ENCODE assay signal across 9 cellular contexts in the genomic region with DNA sequence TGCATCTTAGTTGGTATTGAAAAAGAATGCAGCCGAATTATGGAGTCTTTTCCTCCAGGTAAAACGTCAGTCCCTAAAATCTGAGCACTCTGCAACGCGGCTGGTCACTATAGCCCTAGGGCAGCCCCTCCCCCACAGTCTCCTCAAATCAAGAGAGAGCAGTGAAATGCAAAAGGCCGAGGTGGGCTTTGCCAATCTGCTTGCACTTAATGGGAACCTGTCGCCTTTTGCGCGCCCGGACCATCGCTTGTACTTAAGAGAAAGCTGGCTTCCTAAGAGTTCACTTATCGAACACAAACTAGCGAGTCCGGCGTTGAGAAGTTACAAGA. TPM values are rescaled to one million over a fixed set of nuclear protein-coding genes. Genes with fewer than 3 reads are reported as not detected.
DNase-seq lines count a peak whose midpoint lies in the region; ATAC-seq and TF ChIP-seq lines count a peak whose summit lies in the region.
"Had no signal": no experiment of that assay in that cellular context is flagged by ENCODE, and none has a peak within 500 bp of the region (broad histone marks: within the 10 kb centered on the region; RNA-seq: fewer than 3 reads in every experiment).

No MANE protein-coding gene starts in this region.

- no peaks in the 10 kb centered on the region for H3K27me3 ChIP-seq in GM23338 (ENCODE audit: insufficient read depth)

- H3K27ac Mint-ChIP-seq in GM23338 = no peak overlapping the region

- H3K4me3 ChIP-seq in GM23338 = peak overlapping the region; percentile 73
- H3K4me3 ChIP-seq in iPS-18c (ENCODE audit: insufficient read depth, low read depth, low read length) = peak overlapping the region; percentile 75

- H3K9me3 ChIP-seq in iPS-18c (ENCODE audit: control insufficient read depth, insufficient read depth, low read length) = no peaks in the 10 kb centered on the region

- H3K4me1 Mint-ChIP-seq in GM23338 = peaks cover 20% of the 10 kb centered on the region

- peaks cover 48% of the 10 kb centered on the region for H3K36me3 Mint-ChIP-seq in GM23338 (ENCODE audit: low read depth)

- H3K36me3 ChIP-seq in GM23338 (ENCODE audit: insufficient read depth) = peaks cover 38% of the 10 kb centered on the region

- H3K9me3 Mint-ChIP-seq in GM23338 = no peaks in the 10 kb centered on the region

- DNase-seq in COLO829 (ENCODE audit: low spot score) (peak; percentile 29), GM23338 (ENCODE audit: low spot score) (peak; percentile 93), NCI-H187 treated with DMSO at 0.1 percent for 48 hours (lab: John Stamatoyannopoulos, UW) (peak; percentile 2), NCI-H128 (lab: John Stamatoyannopoulos, UW; ENCODE audit: unreplicated experiment) (no peak)
- DNase-seq in activated CD8-positive, alpha-beta memory T cell treated with anti-CD3 and anti-CD28 coated beads, Interleukin-2, amount 50 U/mL, for 24 hours (ENCODE audit: extremely low read depth) = peak; percentile 49
- peak; percentile 54 for DNase-seq in stimulated activated CD4-positive, alpha-beta T cell treated with anti-CD3 and anti-CD28 coated beads, Interleukin-4, amount 100 ng/mL, for 24 hours

- peaks cover 20% of the 10 kb centered on the region; the same call in 1 of the 2 replicates for H3K4me1 ChIP-seq in GM23338 (ENCODE audit: insufficient read depth)

- H3K9me2 ChIP-seq in GM23338 (ENCODE audit: insufficient read depth) = no peaks in the 10 kb centered on the region

- peaks cover 53% of the 10 kb centered on the region for H3K79me2 ChIP-seq in GM23338 (replicated peaks; ENCODE audit: insufficient read depth)

- H3F3A ChIP-seq in GM23338 (replicated peaks; ENCODE audit: low read depth) = no peaks in the 10 kb centered on the region

- peaks cover 6% of the 10 kb centered on the region for H3K27me3 Mint-ChIP-seq in GM23338 (ENCODE audit: insufficient read depth, low read depth, poor library complexity)

- TF ChIP-seq CTCF in GM23338 (conservative IDR thresholded peaks at IDR 0.05; ENCODE audit: low read depth in 2 of 2) = no peak

- no peak overlapping the region for H2AFZ ChIP-seq in GM23338

- peak overlapping the region; percentile 79 for H3K27ac ChIP-seq in GM23338 (ENCODE audit: low read depth)

- H3K4me2 ChIP-seq in GM23338 = peak overlapping the region; percentile 78

- ATAC-seq in GM23338 (peak; percentile 71), HG02678 (IDR thresholded peaks at IDR 0.05; ENCODE audit: unreplicated experiment) (no peak)

- H4K20me1 ChIP-seq in GM23338 (replicated peaks; ENCODE audit: insufficient read depth) = peaks cover 22% of the 10 kb centered on the region

- no peak overlapping the region for H3K4me3 Mint-ChIP-seq in GM23338

TF ChIP-seq in GM23338, 12 proteins besides CTCF, POLR2A, EP300 and RAD21:
- TF ChIP-seq CREB1 (CRISPR knock-in tag; IDR thresholded peaks at IDR 0.05; ENCODE audit: low read depth) (0 out of 2 replicates have a peak, but pooled peaks have one; percentile 21), STAT1 (IDR thresholded peaks at IDR 0.05; ENCODE audit: unreplicated experiment) (no peak), ZNF331 (CRISPR knock-in tag; IDR thresholded peaks at IDR 0.05; ENCODE audit: low read depth) (no peak), ZNF114 (CRISPR knock-in tag; IDR thresholded peaks at IDR 0.05) (no peak)

RNA-seq across cellular contexts. Expression of a gene that starts 0.4 kb away (rescaled TPM):
- 328 and 369 TPM in 2 replicates for total RNA-seq in GM23338 (2014; rRNA removed; shearing (Covaris generic))
- 147 and 157 TPM in 2 replicates for polyA plus RNA-seq in GM23338 (2016; fragmentation: Nextera tagmentation; extraction: Ambion mirVana)

RNA-seq across cellular contexts. Expression of a gene that starts 39.8 kb away (rescaled TPM):
- not detected in 2 replicates for total RNA-seq in GM23338 (2014; rRNA removed; shearing (Covaris generic))
- polyA plus RNA-seq in GM23338 (2016; fragmentation: Nextera tagmentation; extraction: Ambion mirVana) = 0.35 TPM in 1 of 2 replicates, not detected in the other
- total RNA-seq: T-helper 2 cell treated with Interferon-gamma antibody and Interleukin-4, amounts not matched to agents 100 ng/mL and 5 ng/mL, for 36 hours had no signal
